8 cellular contexts compared by ENCODE assay signal in the genomic region with DNA sequence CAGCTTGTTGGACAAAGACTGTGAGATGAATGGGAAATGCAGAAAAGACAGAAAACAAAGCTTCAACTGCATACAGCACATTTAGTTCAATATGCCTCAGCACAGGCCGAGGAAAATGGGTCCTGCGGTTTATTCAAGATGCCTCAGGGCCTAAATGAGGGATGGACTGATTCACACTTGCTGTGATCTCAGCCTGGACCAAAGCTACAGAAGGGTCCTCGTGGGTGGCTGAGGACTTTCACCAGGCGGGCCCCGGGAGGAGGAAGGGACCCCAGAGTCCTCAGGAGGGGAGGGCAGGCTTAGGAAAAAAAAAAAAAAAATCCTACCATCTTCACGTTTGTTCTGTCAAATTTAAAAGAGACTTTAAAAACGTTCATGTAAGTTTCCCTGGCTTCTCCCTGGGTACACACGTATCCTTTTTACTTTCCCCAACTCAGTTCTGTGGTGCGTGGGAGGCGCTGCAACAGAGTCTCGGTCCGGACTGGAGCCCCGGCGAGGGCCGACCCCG. TPM values are rescaled to one million over a fixed set of nuclear protein-coding genes. Genes with fewer than 3 reads are reported as not detected.
A peak's percentile ranks its signal among the peaks of the same experiment; 100 is the strongest.
DNase-seq lines count a peak whose midpoint lies in the region; ATAC-seq, FAIRE-seq and TF ChIP-seq lines count a peak whose summit lies in the region.

No MANE protein-coding gene starts in this region.

- DNase-seq in AG04449 (ENCODE audit: low read depth, low spot score) (no peak), LNCaP clone FGC (ENCODE audit: low read depth) (no peak), astrocyte of the hippocampus (ENCODE audit: low read depth, low spot score) (peak; percentile 71), islet precursor cell (peak; percentile 75), GM19240 (ENCODE audit: insufficient read length, low spot score) (no peak), frontal cortex (ENCODE audit: low spot score in 2 of 2) (no peak)
- peak; percentile 49 for DNase-seq in stimulated activated naive CD8-positive, alpha-beta T cell treated with anti-CD3 and anti-CD28 coated beads, Interleukin-15, Interleukin-2, amounts not matched to agents 100 U/mL and 50 U/mL, for 24 hours

- POLR2A ChIA-PET in AG04449 (lab: Yijun Ruan, JAX) = interaction anchor here (0.7 to 1.6 kb wide), 11 partner anchors 8 to 446 kb away, joined by 3 to 13 read pairs (median 4); partner anchors contain the start of genes ZNF282 and ZNF398

- TF ChIP-seq CTCF in AG04449 (IDR thresholded peaks at IDR 0.05; ENCODE audit: insufficient read depth, low read length, missing control alignments) = no peak
- no peak for TF ChIP-seq CTCF in LNCaP clone FGC (IDR thresholded peaks at IDR 0.05; ENCODE audit: control insufficient read depth, extremely low read depth, insufficient read depth)

- CTCF ChIA-PET in AG04449 (lab: Yijun Ruan, JAX) = interaction anchor here (0.7 to 3.3 kb wide), 26 partner anchors 9 to 376 kb away, joined by 3 to 40 read pairs (median 4); partner anchors contain the start of genes ZNF212, ZNF282, ZNF398 and ZNF425

- peak overlapping the region; percentile 63 for H3K4me3 ChIP-seq in AG04449 (ENCODE audit: low read depth, low read length)
- peak overlapping the region; percentile 41 for H3K4me3 ChIP-seq in LNCaP clone FGC (ENCODE audit: low read depth, low read length)

- ATAC-seq in GM18508 (IDR thresholded peaks at IDR 0.05; ENCODE audit: insufficient read depth, unreplicated experiment) = peak; percentile 22
- ATAC-seq in stimulated activated naive CD8-positive, alpha-beta T cell treated with anti-CD3 and anti-CD28 coated beads, Interleukin-15, Interleukin-2, amounts not matched to agents 100 U/mL and 50 U/mL, for 24 hours = peak; percentile 47

- FAIRE-seq in frontal cortex (lab: Jason Lieb, UNC) = no peak

RNA-seq across cellular contexts. Expression of gene ZNF783, which starts 0.6 kb away (rescaled TPM):
- total RNA-seq in frontal cortex = 12.2 TPM

RNA-seq across cellular contexts. Expression of gene ZNF212, which starts 21.9 kb away (rescaled TPM):
- total RNA-seq in frontal cortex = 6.1 TPM

Comparison
In these comparisons a context has a peak if more than half of its experiments do, and no peak if none do; other contexts are left out.
1. DNase-seq: peak in astrocyte of the hippocampus (single experiment), islet precursor cell (single experiment) and stimulated activated naive CD8-positive, alpha-beta T cell treated with anti-CD3 and anti-CD28 coated beads, Interleukin-15, Interleukin-2, amounts not matched to agents 100 U/mL and 50 U/mL, for 24 hours (single experiment); none in AG04449 (single experiment), LNCaP clone FGC (single experiment), GM19240 (single experiment) and frontal cortex (0 of 2).